In the genomic region with DNA sequence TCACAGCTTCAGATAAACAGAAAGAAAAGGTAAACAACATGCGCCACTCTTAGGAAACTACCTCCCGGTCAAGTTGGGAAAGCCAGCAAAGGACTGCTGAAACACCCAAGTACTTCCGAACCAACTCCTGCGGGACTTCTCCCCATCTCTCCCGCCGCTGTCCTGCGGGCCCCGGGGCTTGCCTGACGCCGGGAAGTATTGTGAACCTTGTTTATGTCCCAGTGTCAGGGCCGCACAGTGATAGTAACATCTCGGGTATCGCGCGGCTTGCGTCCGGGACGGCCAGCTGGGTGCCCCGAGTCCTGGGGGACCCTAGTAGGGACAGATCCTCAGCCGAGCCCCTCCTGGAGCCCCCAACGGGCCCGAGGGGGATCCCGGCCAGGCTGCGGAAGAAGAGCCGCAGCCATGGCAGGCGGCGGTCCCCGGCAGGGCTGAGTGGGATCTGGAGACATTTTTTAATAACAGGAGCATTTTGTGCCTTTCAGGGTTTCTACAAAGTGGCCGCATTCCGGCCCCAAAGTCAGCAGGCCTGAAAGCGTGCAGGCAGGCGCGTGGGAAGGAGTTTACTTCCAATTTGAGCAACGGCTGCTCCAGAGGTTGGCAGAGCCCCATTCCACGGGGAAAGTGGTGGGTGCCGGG, we compare ENCODE assay signal across 1 cellular context.
TF ChIP-seq lines count a peak whose summit lies in the region.

No MANE protein-coding gene starts in this region.

TF ChIP-seq in HepG2, 621 proteins besides CTCF, POLR2A, EP300 and RAD21 (continued from another document):
- TF ChIP-seq, protein P1, sequence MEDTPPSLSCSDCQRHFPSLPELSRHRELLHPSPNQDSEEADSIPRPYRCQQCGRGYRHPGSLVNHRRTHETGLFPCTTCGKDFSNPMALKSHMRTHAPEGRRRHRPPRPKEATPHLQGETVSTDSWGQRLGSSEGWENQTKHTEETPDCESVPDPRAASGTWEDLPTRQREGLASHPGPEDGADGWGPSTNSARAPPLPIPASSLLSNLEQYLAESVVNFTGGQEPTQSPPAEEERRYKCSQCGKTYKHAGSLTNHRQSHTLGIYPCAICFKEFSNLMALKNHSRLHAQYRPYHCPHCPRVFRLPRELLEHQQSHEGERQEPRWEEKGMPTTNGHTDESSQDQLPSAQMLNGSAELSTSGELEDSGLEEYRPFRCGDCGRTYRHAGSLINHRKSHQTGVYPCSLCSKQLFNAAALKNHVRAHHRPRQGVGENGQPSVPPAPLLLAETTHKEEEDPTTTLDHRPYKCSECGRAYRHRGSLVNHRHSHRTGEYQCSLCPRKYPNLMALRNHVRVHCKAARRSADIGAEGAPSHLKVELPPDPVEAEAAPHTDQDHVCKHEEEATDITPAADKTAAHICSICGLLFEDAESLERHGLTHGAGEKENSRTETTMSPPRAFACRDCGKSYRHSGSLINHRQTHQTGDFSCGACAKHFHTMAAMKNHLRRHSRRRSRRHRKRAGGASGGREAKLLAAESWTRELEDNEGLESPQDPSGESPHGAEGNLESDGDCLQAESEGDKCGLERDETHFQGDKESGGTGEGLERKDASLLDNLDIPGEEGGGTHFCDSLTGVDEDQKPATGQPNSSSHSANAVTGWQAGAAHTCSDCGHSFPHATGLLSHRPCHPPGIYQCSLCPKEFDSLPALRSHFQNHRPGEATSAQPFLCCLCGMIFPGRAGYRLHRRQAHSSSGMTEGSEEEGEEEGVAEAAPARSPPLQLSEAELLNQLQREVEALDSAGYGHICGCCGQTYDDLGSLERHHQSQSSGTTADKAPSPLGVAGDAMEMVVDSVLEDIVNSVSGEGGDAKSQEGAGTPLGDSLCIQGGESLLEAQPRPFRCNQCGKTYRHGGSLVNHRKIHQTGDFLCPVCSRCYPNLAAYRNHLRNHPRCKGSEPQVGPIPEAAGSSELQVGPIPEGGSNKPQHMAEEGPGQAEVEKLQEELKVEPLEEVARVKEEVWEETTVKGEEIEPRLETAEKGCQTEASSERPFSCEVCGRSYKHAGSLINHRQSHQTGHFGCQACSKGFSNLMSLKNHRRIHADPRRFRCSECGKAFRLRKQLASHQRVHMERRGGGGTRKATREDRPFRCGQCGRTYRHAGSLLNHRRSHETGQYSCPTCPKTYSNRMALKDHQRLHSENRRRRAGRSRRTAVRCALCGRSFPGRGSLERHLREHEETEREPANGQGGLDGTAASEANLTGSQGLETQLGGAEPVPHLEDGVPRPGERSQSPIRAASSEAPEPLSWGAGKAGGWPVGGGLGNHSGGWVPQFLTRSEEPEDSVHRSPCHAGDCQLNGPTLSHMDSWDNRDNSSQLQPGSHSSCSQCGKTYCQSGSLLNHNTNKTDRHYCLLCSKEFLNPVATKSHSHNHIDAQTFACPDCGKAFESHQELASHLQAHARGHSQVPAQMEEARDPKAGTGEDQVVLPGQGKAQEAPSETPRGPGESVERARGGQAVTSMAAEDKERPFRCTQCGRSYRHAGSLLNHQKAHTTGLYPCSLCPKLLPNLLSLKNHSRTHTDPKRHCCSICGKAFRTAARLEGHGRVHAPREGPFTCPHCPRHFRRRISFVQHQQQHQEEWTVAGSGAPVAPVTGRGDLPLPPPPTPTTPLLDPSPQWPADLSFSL (CRISPR knock-in tag; IDR thresholded peaks at IDR 0.05), result 0 out of 2 replicates have a peak, but pooled peaks have one; percentile 21
